10 cellular contexts compared by ENCODE assay signal in genomic region chr22:26168934-26169311, GRCh38. TPM values are rescaled to one million over a fixed set of nuclear protein-coding genes. Genes with fewer than 3 reads are reported as not detected.
DNase-seq lines count a peak whose midpoint lies in the region; ATAC-seq and TF ChIP-seq lines count a peak whose summit lies in the region.
"Had no signal": no experiment of that assay in that cellular context is flagged by ENCODE, and none has a peak within 500 bp of the region (broad histone marks: within the 10 kb centered on the region; RNA-seq: fewer than 3 reads in every experiment).

No MANE protein-coding gene starts in this region.

- no peaks in the 10 kb centered on the region for H3K36me3 Mint-ChIP-seq in osteocyte (ENCODE audit: unreplicated experiment)

- peak overlapping the region in 3 of 11 experiments; percentile 28 to 63 (median 30); a peak in 4 of 22 replicates for H3K27ac ChIP-seq in BLaER1 treated with 17β-estradiol and CSF1 and Interleukin-3, amounts not matched to agents 10 nM and 100 nM
- H3K27ac ChIP-seq in heart right ventricle: peak overlapping the region in 1 of 10 donors; percentile 4
- H3K27ac ChIP-seq: brain microvascular endothelial cell had no signal

- peaks cover 0 to 25% (median 15%) of the 10 kb centered on the region in 11 experiments; a peak in 9 of 22 replicates for H4K20me1 ChIP-seq in BLaER1 treated with 17β-estradiol and CSF1 and Interleukin-3, amounts not matched to agents 10 nM and 100 nM

- peaks cover 26 to 52% (median 48%) of the 10 kb centered on the region in 11 experiments for H3K27me3 ChIP-seq in BLaER1 treated with 17β-estradiol and CSF1 and Interleukin-3, amounts not matched to agents 10 nM and 100 nM
- peaks cover 0 to 97% (median 80%) of the 10 kb centered on the region in 7 donors for H3K27me3 ChIP-seq in heart right ventricle

- intact Hi-C loops in heart right ventricle (cut with DNase I): no loop called here

- peak; percentile 37 for DNase-seq in NCI-H345 (lab: John Stamatoyannopoulos, UW)
- no peak for DNase-seq in heart right ventricle
- DNase-seq in osteocyte (ENCODE audit: extremely low spot score, unreplicated experiment): no peak
- no peak for DNase-seq in stimulated activated CD4-positive, alpha-beta T cell treated with anti-CD3 and anti-CD28 coated beads, Interleukin-4, amount 100 ng/mL, for 1 hour
- no peak for DNase-seq in DMS79 (lab: John Stamatoyannopoulos, UW)
- DNase-seq in DMS53 (lab: John Stamatoyannopoulos, UW): no peak
- DNase-seq: brain microvascular endothelial cell, DMS79 treated with DMSO at 0.1 percent for 48 hours had no signal

- TF ChIP-seq CTCF in heart right ventricle (IDR thresholded peaks at IDR 0.05): no peak
- no peak for TF ChIP-seq CTCF in osteocyte (IDR thresholded peaks at IDR 0.05)

- peak overlapping the region; percentile 62 for H3K4me3 Mint-ChIP-seq in osteocyte (ENCODE audit: unreplicated experiment)

- ATAC-seq in heart right ventricle (peak in 7 of 8 donors; percentile 22 to 57 (median 37)), GM21737 (IDR thresholded peaks at IDR 0.05; ENCODE audit: unreplicated experiment) (no peak)

- peaks cover 12 to 30% (median 25%) of the 10 kb centered on the region in 10 experiments for H3K4me1 ChIP-seq in BLaER1 treated with 17β-estradiol and CSF1 and Interleukin-3, amounts not matched to agents 10 nM and 100 nM
- H3K4me1 ChIP-seq in heart right ventricle: peaks cover 0 to 17% (median 12%) of the 10 kb centered on the region in 9 donors

- H3K4me1 Mint-ChIP-seq in osteocyte (ENCODE audit: unreplicated experiment): peaks cover 10% of the 10 kb centered on the region

- no peaks in the 10 kb centered on the region for H3K36me3 ChIP-seq in BLaER1 treated with 17β-estradiol and CSF1 and Interleukin-3, amounts not matched to agents 10 nM and 100 nM
- no peaks in the 10 kb centered on the region for H3K36me3 ChIP-seq in heart right ventricle
- H3K36me3 ChIP-seq: brain microvascular endothelial cell had no signal

- WGBS in heart right ventricle, 2 donors: 1 to 3% methylated on average over 15 of the region's 15 CpGs

- H3K9me3 Mint-ChIP-seq in osteocyte (ENCODE audit: unreplicated experiment): no peaks in the 10 kb centered on the region

- no peak overlapping the region for H3K27ac Mint-ChIP-seq in osteocyte (ENCODE audit: unreplicated experiment)

- H3K9me3 ChIP-seq in BLaER1 treated with 17β-estradiol and CSF1 and Interleukin-3, amounts not matched to agents 10 nM and 100 nM (replicated peaks in 1 of 11): no peaks in the 10 kb centered on the region
- H3K9me3 ChIP-seq in heart right ventricle: no peaks in the 10 kb centered on the region

- peak overlapping the region; percentile 56 to 72 (median 62) for H3K4me3 ChIP-seq in BLaER1 treated with 17β-estradiol and CSF1 and Interleukin-3, amounts not matched to agents 10 nM and 100 nM
- H3K4me3 ChIP-seq in heart right ventricle: peak overlapping the region in 9 of 10 donors; percentile 41 to 57 (median 50)

- H3K4me2 ChIP-seq in BLaER1 treated with 17β-estradiol and CSF1 and Interleukin-3, amounts not matched to agents 10 nM and 100 nM: peak overlapping the region; percentile 88 to 98 (median 96)

- peak overlapping the region; percentile 19 to 68 (median 55); a peak in 13 of 22 replicates for H3K9ac ChIP-seq in BLaER1 treated with 17β-estradiol and CSF1 and Interleukin-3, amounts not matched to agents 10 nM and 100 nM

- H3K27me3 Mint-ChIP-seq in osteocyte (ENCODE audit: unreplicated experiment): peaks cover 67% of the 10 kb centered on the region

RNA-seq across cellular contexts. Expression of gene SEZ6L, which starts 0.3 kb away (rescaled TPM):
- total RNA-seq in heart right ventricle (1 to 10 TPM in 2 of 10 donors, under 1 TPM in 8; 0.10 to 2.5 (median 0.34) TPM), osteocyte (not detected in 2 replicates)
- under 1 TPM; 0.01 to 0.07 TPM for polyA plus RNA-seq in heart right ventricle
